Comparison of ENCODE assay signal across 1 cellular context in the genomic region with DNA sequence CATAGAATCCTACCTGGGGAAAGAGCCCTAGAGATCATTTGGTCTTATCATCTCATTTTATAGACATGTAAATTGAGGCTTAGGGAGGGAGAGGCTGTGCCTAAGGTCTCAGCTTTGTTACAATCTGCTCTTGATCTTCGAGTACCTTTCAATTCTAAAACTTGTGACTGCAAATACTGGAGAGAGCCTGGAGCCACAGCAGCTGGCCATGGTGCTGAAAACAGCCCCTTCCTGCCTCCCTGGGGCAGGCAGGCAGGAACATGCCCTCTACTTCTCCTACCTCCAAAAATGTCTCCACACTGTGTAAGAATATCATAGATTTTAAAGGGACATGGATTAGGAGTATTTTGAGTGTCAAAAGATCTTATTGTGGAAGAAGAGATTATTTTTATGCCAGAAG.
A peak's percentile ranks its signal among the peaks of the same experiment; 100 is the strongest.
TF ChIP-seq lines count a peak whose summit lies in the region.

No MANE protein-coding gene starts in this region.

TF ChIP-seq in H1, 55 proteins besides CTCF, POLR2A, EP300 and RAD21:
- TF ChIP-seq CBX5 (IDR thresholded peaks at IDR 0.05; ENCODE audit: low read depth, low read length) (no peak), BACH1 (IDR thresholded peaks at IDR 0.05; ENCODE audit: low read length) (no peak), NANOG (IDR thresholded peaks at IDR 0.05; ENCODE audit: insufficient read depth, low read depth, low read length, poor library complexity, severe bottlenecking) (no peak), GTF2F1 (IDR thresholded peaks at IDR 0.05; ENCODE audit: borderline replicate concordance, low read depth, low read length) (no peak), SIN3A (conservative IDR thresholded peaks at IDR 0.05 in 1 of 2, IDR thresholded peaks at IDR 0.05 in 1 of 2; ENCODE audit: low read depth in 1 of 2, low read length in 2 of 2) (peak; percentile 25 to 68; a peak in 2 of 4 replicates), SUZ12 (IDR thresholded peaks at IDR 0.05; ENCODE audit: low read length) (no peak), CHD1 (IDR thresholded peaks at IDR 0.05; ENCODE audit: low read depth, low read length) (no peak), SP1 (IDR thresholded peaks at IDR 0.05; ENCODE audit: low read depth, low read length) (no peak), CHD2 (IDR thresholded peaks at IDR 0.05; ENCODE audit: low read length) (no peak), GABPA (IDR thresholded peaks at IDR 0.05; ENCODE audit: borderline replicate concordance, insufficient read depth, low read length) (0 out of 2 replicates have a peak, but pooled peaks have one; percentile 26), HDAC6 (IDR thresholded peaks at IDR 0.05; ENCODE audit: low read depth, low read length) (no peak)
- TF ChIP-seq, protein P1, sequence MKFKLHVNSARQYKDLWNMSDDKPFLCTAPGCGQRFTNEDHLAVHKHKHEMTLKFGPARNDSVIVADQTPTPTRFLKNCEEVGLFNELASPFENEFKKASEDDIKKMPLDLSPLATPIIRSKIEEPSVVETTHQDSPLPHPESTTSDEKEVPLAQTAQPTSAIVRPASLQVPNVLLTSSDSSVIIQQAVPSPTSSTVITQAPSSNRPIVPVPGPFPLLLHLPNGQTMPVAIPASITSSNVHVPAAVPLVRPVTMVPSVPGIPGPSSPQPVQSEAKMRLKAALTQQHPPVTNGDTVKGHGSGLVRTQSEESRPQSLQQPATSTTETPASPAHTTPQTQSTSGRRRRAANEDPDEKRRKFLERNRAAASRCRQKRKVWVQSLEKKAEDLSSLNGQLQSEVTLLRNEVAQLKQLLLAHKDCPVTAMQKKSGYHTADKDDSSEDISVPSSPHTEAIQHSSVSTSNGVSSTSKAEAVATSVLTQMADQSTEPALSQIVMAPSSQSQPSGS (IDR thresholded peaks at IDR 0.05; ENCODE audit: low read length) = no peak
